In genomic region chr18:12271376-12272235, GRCh38 we compare ENCODE assay signal across 1 cellular context.
TF ChIP-seq lines count a peak whose summit lies in the region.

No MANE protein-coding gene starts in this region.

TF ChIP-seq in H1, 55 proteins besides CTCF, POLR2A, EP300 and RAD21 (continued from another document):
- TF ChIP-seq EGR1 (IDR thresholded peaks at IDR 0.05; ENCODE audit: borderline replicate concordance, low read depth, low read length) (no peak), RFX5 (IDR thresholded peaks at IDR 0.05; ENCODE audit: borderline replicate concordance, low read depth, low read length) (no peak), CHD2 (IDR thresholded peaks at IDR 0.05; ENCODE audit: low read length) (0 out of 2 replicates have a peak, but pooled peaks have one; percentile 32), SP2 (IDR thresholded peaks at IDR 0.05; ENCODE audit: low read length) (no peak), TAF1 (IDR thresholded peaks at IDR 0.05; ENCODE audit: low read depth, low read length) (peak; percentile 77), GABPA (IDR thresholded peaks at IDR 0.05; ENCODE audit: borderline replicate concordance, insufficient read depth, low read length) (no peak), HDAC6 (IDR thresholded peaks at IDR 0.05; ENCODE audit: low read depth, low read length) (no peak), JUND (IDR thresholded peaks at IDR 0.05; ENCODE audit: low read length) (no peak), ASH2L (IDR thresholded peaks at IDR 0.05; ENCODE audit: low read length) (peak; percentile 60), SRF (IDR thresholded peaks at IDR 0.05; ENCODE audit: low read depth, low read length) (no peak), TEAD4 (IDR thresholded peaks at IDR 0.05; ENCODE audit: low read depth, low read length) (no peak), KDM4A (IDR thresholded peaks at IDR 0.05; ENCODE audit: low read depth, low read length, severe bottlenecking) (peak; percentile 81), RBBP5 (IDR thresholded peaks at IDR 0.05; ENCODE audit: borderline replicate concordance, low read depth, low read length) (peak; percentile 47; the same call in 1 of the 2 replicates), SIN3A (conservative IDR thresholded peaks at IDR 0.05 in 1 of 2, IDR thresholded peaks at IDR 0.05 in 1 of 2; ENCODE audit: low read depth in 1 of 2, low read length in 2 of 2) (no peak), CBX8 (IDR thresholded peaks at IDR 0.05; ENCODE audit: borderline replicate concordance, low read depth, low read length) (no peak), MAFK (IDR thresholded peaks at IDR 0.05; ENCODE audit: low read depth, low read length) (no peak), PHF8 (conservative IDR thresholded peaks at IDR 0.05; ENCODE audit: low read depth, low read length) (peak; percentile 72), TCF12 (IDR thresholded peaks at IDR 0.05; ENCODE audit: low read depth, low read length) (0 out of 2 replicates have a peak, but pooled peaks have one; percentile 45), BACH1 (IDR thresholded peaks at IDR 0.05; ENCODE audit: low read length) (no peak), POU5F1 (IDR thresholded peaks at IDR 0.05; ENCODE audit: low read depth, low read length) (no peak), BCL11A (IDR thresholded peaks at IDR 0.05; ENCODE audit: low read depth in 2 of 2, low read length in 2 of 2) (no peak), KDM5A (IDR thresholded peaks at IDR 0.05; ENCODE audit: low read length) (no peak), TAF7 (optimal IDR thresholded peaks at IDR 0.05; ENCODE audit: borderline replicate concordance, low read depth, low read length) (peak; percentile 50), SP1 (IDR thresholded peaks at IDR 0.05; ENCODE audit: low read depth, low read length) (no peak), POLR2AphosphoS5 (IDR thresholded peaks at IDR 0.05; ENCODE audit: low read depth, low read length) (peak; percentile 38; the same call in 1 of the 2 replicates), GTF2F1 (IDR thresholded peaks at IDR 0.05; ENCODE audit: borderline replicate concordance, low read depth, low read length) (no peak), RXRA (IDR thresholded peaks at IDR 0.05; ENCODE audit: insufficient read depth, low read depth, low read length) (no peak), MAX (IDR thresholded peaks at IDR 0.05) (peak; percentile 44; the same call in 1 of the 2 replicates), NANOG (IDR thresholded peaks at IDR 0.05; ENCODE audit: insufficient read depth, low read depth, low read length, poor library complexity, severe bottlenecking) (no peak), NRF1 (IDR thresholded peaks at IDR 0.05; ENCODE audit: low read depth, low read length) (no peak), ZNF274 (IDR thresholded peaks at IDR 0.05; ENCODE audit: borderline replicate concordance, extremely low read depth, low read length) (no peak), JUN (IDR thresholded peaks at IDR 0.05; ENCODE audit: low read depth, low read length) (no peak)
- TF ChIP-seq, protein P1, sequence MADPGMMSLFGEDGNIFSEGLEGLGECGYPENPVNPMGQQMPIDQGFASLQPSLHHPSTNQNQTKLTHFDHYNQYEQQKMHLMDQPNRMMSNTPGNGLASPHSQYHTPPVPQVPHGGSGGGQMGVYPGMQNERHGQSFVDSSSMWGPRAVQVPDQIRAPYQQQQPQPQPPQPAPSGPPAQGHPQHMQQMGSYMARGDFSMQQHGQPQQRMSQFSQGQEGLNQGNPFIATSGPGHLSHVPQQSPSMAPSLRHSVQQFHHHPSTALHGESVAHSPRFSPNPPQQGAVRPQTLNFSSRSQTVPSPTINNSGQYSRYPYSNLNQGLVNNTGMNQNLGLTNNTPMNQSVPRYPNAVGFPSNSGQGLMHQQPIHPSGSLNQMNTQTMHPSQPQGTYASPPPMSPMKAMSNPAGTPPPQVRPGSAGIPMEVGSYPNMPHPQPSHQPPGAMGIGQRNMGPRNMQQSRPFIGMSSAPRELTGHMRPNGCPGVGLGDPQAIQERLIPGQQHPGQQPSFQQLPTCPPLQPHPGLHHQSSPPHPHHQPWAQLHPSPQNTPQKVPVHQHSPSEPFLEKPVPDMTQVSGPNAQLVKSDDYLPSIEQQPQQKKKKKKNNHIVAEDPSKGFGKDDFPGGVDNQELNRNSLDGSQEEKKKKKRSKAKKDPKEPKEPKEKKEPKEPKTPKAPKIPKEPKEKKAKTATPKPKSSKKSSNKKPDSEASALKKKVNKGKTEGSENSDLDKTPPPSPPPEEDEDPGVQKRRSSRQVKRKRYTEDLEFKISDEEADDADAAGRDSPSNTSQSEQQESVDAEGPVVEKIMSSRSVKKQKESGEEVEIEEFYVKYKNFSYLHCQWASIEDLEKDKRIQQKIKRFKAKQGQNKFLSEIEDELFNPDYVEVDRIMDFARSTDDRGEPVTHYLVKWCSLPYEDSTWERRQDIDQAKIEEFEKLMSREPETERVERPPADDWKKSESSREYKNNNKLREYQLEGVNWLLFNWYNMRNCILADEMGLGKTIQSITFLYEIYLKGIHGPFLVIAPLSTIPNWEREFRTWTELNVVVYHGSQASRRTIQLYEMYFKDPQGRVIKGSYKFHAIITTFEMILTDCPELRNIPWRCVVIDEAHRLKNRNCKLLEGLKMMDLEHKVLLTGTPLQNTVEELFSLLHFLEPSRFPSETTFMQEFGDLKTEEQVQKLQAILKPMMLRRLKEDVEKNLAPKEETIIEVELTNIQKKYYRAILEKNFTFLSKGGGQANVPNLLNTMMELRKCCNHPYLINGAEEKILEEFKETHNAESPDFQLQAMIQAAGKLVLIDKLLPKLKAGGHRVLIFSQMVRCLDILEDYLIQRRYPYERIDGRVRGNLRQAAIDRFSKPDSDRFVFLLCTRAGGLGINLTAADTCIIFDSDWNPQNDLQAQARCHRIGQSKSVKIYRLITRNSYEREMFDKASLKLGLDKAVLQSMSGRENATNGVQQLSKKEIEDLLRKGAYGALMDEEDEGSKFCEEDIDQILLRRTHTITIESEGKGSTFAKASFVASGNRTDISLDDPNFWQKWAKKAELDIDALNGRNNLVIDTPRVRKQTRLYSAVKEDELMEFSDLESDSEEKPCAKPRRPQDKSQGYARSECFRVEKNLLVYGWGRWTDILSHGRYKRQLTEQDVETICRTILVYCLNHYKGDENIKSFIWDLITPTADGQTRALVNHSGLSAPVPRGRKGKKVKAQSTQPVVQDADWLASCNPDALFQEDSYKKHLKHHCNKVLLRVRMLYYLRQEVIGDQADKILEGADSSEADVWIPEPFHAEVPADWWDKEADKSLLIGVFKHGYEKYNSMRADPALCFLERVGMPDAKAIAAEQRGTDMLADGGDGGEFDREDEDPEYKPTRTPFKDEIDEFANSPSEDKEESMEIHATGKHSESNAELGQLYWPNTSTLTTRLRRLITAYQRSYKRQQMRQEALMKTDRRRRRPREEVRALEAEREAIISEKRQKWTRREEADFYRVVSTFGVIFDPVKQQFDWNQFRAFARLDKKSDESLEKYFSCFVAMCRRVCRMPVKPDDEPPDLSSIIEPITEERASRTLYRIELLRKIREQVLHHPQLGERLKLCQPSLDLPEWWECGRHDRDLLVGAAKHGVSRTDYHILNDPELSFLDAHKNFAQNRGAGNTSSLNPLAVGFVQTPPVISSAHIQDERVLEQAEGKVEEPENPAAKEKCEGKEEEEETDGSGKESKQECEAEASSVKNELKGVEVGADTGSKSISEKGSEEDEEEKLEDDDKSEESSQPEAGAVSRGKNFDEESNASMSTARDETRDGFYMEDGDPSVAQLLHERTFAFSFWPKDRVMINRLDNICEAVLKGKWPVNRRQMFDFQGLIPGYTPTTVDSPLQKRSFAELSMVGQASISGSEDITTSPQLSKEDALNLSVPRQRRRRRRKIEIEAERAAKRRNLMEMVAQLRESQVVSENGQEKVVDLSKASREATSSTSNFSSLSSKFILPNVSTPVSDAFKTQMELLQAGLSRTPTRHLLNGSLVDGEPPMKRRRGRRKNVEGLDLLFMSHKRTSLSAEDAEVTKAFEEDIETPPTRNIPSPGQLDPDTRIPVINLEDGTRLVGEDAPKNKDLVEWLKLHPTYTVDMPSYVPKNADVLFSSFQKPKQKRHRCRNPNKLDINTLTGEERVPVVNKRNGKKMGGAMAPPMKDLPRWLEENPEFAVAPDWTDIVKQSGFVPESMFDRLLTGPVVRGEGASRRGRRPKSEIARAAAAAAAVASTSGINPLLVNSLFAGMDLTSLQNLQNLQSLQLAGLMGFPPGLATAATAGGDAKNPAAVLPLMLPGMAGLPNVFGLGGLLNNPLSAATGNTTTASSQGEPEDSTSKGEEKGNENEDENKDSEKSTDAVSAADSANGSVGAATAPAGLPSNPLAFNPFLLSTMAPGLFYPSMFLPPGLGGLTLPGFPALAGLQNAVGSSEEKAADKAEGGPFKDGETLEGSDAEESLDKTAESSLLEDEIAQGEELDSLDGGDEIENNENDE (IDR thresholded peaks at IDR 0.05; ENCODE audit: insufficient replicate concordance, low read length) = no peak
- TF ChIP-seq, protein P2, sequence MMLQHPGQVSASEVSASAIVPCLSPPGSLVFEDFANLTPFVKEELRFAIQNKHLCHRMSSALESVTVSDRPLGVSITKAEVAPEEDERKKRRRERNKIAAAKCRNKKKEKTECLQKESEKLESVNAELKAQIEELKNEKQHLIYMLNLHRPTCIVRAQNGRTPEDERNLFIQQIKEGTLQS (IDR thresholded peaks at IDR 0.05; ENCODE audit: insufficient read depth, low read depth, low read length) = no peak
